Comparison of ENCODE assay signal across 1 cellular context in the genomic region with DNA sequence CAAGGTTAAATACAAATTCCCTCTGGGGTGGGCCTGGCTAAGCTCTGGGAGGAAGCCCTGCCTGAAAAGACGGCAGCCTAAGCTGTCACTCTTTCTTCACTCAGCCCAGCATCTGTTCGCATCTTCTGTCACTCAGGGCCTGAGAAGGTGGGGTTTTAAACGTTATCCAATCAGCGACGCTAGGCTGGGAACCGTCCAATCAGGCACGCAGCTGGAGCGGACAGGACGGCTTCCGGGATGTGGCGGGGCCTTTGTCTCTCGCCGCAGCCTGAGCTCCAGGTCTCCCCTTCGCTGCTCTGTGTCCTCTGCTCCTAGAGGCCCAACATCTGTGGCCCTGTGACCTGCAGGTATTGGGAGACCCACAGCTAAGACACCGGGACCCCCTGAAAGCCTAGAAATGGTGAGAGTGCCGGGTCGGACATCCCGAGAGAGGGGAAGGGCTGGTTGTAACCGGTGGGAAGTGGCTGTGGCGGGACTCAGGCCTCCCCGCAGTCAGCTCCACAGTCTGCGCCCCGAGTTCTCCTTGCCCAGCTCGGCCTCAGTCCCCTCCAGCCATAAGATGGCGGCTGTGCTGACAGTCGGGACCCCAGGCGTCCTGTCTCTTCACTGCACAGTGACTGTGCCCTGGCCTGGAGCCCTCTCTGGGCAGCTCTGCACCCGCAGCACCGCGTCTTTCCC.
A peak's percentile ranks its signal among the peaks of the same experiment; 100 is the strongest.
TF ChIP-seq lines count a peak whose summit lies in the region.

A gene (plus strand): TSS at position 254 of the 678 bp plus-strand sequence. CDS start 144 bp downstream, at position 398.

TF ChIP-seq in HepG2, 621 proteins besides CTCF, POLR2A, EP300 and RAD21 (continued from another document and continues in another):
- TF ChIP-seq, protein P1, sequence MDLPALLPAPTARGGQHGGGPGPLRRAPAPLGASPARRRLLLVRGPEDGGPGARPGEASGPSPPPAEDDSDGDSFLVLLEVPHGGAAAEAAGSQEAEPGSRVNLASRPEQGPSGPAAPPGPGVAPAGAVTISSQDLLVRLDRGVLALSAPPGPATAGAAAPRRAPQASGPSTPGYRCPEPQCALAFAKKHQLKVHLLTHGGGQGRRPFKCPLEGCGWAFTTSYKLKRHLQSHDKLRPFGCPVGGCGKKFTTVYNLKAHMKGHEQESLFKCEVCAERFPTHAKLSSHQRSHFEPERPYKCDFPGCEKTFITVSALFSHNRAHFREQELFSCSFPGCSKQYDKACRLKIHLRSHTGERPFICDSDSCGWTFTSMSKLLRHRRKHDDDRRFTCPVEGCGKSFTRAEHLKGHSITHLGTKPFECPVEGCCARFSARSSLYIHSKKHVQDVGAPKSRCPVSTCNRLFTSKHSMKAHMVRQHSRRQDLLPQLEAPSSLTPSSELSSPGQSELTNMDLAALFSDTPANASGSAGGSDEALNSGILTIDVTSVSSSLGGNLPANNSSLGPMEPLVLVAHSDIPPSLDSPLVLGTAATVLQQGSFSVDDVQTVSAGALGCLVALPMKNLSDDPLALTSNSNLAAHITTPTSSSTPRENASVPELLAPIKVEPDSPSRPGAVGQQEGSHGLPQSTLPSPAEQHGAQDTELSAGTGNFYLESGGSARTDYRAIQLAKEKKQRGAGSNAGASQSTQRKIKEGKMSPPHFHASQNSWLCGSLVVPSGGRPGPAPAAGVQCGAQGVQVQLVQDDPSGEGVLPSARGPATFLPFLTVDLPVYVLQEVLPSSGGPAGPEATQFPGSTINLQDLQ (CRISPR knock-in tag; IDR thresholded peaks at IDR 0.05): no peak
- 0 out of 2 replicates have a peak, but pooled peaks have one; percentile 36 for TF ChIP-seq BORCS8-MEF2B (CRISPR knock-in tag; IDR thresholded peaks at IDR 0.05)
- peak; percentile 83; the same call in 1 of the 2 replicates for TF ChIP-seq ZNF224 (CRISPR knock-in tag; IDR thresholded peaks at IDR 0.05)
- TF ChIP-seq ZNF274 (CRISPR knock-in tag; IDR thresholded peaks at IDR 0.05): peak; percentile 84; the same call in 1 of the 2 replicates
- peak; percentile 86; the same call in 1 of the 2 replicates for TF ChIP-seq ZNF225 (CRISPR knock-in tag; IDR thresholded peaks at IDR 0.05)
- peak; percentile 66; the same call in 1 of the 2 replicates for TF ChIP-seq KAT8 (CRISPR knock-in tag; IDR thresholded peaks at IDR 0.05)
- TF ChIP-seq SRY (CRISPR knock-in tag; IDR thresholded peaks at IDR 0.05): peak; percentile 83; the same call in 1 of the 2 replicates
- TF ChIP-seq, protein P2, sequence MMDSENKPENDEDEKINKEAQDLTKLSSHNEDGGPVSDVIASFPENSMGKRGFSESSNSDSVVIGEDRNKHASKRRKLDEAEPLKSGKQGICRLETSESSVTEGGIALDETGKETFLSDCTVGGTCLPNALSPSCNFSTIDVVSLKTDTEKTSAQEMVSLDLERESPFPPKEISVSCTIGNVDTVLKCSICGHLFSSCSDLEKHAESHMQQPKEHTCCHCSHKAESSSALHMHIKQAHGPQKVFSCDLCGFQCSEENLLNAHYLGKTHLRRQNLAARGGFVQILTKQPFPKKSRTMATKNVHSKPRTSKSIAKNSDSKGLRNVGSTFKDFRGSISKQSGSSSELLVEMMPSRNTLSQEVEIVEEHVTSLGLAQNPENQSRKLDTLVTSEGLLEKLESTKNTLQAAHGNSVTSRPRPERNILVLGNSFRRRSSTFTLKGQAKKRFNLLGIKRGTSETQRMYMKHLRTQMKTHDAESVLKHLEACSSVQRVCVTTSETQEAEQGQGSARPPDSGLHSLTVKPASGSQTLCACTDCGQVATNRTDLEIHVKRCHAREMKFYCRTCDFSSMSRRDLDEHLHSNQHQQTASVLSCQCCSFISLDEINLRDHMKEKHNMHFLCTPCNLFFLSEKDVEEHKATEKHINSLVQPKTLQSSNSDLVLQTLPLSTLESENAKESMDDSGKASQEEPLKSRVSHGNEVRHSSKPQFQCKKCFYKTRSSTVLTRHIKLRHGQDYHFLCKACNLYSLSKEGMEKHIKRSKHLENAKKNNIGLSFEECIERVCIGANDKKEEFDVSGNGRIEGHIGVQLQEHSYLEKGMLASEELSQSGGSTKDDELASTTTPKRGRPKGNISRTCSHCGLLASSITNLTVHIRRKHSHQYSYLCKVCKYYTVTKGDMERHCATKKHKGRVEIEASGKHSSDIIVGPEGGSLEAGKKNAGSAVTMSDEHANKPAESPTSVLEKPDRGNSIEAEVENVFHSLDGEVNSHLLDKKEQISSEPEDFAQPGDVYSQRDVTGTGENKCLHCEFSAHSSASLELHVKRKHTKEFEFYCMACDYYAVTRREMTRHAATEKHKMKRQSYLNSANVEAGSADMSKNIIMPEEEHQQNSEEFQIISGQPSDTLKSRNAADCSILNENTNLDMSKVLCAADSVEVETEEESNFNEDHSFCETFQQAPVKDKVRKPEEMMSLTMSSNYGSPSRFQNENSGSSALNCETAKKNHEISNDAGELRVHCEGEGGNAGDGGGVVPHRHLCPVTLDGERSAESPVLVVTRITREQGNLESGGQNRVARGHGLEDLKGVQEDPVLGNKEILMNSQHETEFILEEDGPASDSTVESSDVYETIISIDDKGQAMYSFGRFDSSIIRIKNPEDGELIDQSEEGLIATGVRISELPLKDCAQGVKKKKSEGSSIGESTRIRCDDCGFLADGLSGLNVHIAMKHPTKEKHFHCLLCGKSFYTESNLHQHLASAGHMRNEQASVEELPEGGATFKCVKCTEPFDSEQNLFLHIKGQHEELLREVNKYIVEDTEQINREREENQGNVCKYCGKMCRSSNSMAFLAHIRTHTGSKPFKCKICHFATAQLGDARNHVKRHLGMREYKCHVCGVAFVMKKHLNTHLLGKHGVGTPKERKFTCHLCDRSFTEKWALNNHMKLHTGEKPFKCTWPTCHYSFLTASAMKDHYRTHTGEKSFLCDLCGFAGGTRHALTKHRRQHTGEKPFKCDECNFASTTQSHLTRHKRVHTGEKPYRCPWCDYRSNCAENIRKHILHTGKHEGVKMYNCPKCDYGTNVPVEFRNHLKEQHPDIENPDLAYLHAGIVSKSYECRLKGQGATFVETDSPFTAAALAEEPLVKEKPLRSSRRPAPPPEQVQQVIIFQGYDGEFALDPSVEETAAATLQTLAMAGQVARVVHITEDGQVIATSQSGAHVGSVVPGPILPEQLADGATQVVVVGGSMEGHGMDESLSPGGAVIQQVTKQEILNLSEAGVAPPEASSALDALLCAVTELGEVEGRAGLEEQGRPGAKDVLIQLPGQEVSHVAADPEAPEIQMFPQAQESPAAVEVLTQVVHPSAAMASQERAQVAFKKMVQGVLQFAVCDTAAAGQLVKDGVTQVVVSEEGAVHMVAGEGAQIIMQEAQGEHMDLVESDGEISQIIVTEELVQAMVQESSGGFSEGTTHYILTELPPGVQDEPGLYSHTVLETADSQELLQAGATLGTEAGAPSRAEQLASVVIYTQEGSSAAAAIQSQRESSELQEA (CRISPR knock-in tag; IDR thresholded peaks at IDR 0.05; ENCODE audit: not compliant biosample characterization): peak; percentile 84
- TF ChIP-seq, protein P3, sequence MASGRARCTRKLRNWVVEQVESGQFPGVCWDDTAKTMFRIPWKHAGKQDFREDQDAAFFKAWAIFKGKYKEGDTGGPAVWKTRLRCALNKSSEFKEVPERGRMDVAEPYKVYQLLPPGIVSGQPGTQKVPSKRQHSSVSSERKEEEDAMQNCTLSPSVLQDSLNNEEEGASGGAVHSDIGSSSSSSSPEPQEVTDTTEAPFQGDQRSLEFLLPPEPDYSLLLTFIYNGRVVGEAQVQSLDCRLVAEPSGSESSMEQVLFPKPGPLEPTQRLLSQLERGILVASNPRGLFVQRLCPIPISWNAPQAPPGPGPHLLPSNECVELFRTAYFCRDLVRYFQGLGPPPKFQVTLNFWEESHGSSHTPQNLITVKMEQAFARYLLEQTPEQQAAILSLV (CRISPR knock-in tag; IDR thresholded peaks at IDR 0.05; ENCODE audit: borderline replicate concordance): no peak
- no peak for TF ChIP-seq GATA4 (IDR thresholded peaks at IDR 0.05; ENCODE audit: borderline replicate concordance, low read depth)
- peak; percentile 51 for TF ChIP-seq THAP11 (CRISPR knock-in tag; IDR thresholded peaks at IDR 0.05)
- peak; percentile 65; the same call in 1 of the 2 replicates for TF ChIP-seq RBFOX2 (IDR thresholded peaks at IDR 0.05; ENCODE audit: low read depth, low read length)
- TF ChIP-seq, protein P4, sequence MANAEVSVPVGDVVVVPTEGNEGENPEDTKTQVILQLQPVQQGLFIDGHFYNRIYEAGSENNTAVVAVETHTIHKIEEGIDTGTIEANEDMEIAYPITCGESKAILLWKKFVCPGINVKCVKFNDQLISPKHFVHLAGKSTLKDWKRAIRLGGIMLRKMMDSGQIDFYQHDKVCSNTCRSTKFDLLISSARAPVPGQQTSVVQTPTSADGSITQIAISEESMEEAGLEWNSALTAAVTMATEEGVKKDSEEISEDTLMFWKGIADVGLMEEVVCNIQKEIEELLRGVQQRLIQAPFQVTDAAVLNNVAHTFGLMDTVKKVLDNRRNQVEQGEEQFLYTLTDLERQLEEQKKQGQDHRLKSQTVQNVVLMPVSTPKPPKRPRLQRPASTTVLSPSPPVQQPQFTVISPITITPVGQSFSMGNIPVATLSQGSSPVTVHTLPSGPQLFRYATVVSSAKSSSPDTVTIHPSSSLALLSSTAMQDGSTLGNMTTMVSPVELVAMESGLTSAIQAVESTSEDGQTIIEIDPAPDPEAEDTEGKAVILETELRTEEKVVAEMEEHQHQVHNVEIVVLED (CRISPR knock-in tag; IDR thresholded peaks at IDR 0.05; ENCODE audit: borderline replicate concordance): 0 out of 2 replicates have a peak, but pooled peaks have one; percentile 30
- TF ChIP-seq REL (CRISPR knock-in tag; conservative IDR thresholded peaks at IDR 0.05): no peak
- no peak for TF ChIP-seq SETDB1 (CRISPR knock-in tag; IDR thresholded peaks at IDR 0.05; ENCODE audit: borderline replicate concordance)
- peak; percentile 88 for TF ChIP-seq ZMYM4 (CRISPR knock-in tag; IDR thresholded peaks at IDR 0.05)
- 0 out of 2 replicates have a peak, but pooled peaks have one; percentile 27 for TF ChIP-seq HNRNPL (IDR thresholded peaks at IDR 0.05; ENCODE audit: low read depth, low read length)
- peak; percentile 61; the same call in 1 of the 2 replicates for TF ChIP-seq ZNF547 (CRISPR knock-in tag; IDR thresholded peaks at IDR 0.05)
- TF ChIP-seq ZBTB8A (CRISPR knock-in tag; IDR thresholded peaks at IDR 0.05; ENCODE audit: borderline replicate concordance, low read depth): no peak
- peak; percentile 44 for TF ChIP-seq IKZF4 (CRISPR knock-in tag; IDR thresholded peaks at IDR 0.05; ENCODE audit: borderline replicate concordance, low read depth, not compliant biosample characterization)
- TF ChIP-seq, protein P5, sequence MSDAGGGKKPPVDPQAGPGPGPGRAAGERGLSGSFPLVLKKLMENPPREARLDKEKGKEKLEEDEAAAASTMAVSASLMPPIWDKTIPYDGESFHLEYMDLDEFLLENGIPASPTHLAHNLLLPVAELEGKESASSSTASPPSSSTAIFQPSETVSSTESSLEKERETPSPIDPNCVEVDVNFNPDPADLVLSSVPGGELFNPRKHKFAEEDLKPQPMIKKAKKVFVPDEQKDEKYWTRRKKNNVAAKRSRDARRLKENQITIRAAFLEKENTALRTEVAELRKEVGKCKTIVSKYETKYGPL (CRISPR knock-in tag; IDR thresholded peaks at IDR 0.05): no peak
- peak; percentile 64; the same call in 1 of the 2 replicates for TF ChIP-seq YEATS2 (CRISPR knock-in tag; IDR thresholded peaks at IDR 0.05; ENCODE audit: borderline replicate concordance)
- TF ChIP-seq, protein P6, sequence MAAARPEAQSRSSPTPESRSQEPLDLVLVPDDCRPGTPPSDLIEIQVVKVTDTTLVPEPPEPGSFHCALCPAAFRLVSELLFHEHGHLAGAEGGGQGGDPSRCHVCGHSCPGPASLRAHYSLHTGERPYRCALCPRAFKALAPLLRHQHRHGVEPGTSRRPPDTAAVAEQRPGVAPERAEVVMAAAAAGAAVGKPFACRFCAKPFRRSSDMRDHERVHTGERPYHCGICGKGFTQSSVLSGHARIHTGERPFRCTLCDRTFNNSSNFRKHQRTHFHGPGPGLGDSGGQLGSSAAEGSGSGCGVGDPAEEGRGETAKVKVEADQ (CRISPR knock-in tag; IDR thresholded peaks at IDR 0.05; ENCODE audit: borderline replicate concordance): peak; percentile 79; the same call in 1 of the 2 replicates
- 0 out of 2 replicates have a peak, but pooled peaks have one; percentile 10 for TF ChIP-seq REPIN1 (CRISPR knock-in tag; IDR thresholded peaks at IDR 0.05; ENCODE audit: borderline replicate concordance, low read depth)
- TF ChIP-seq, protein P7, sequence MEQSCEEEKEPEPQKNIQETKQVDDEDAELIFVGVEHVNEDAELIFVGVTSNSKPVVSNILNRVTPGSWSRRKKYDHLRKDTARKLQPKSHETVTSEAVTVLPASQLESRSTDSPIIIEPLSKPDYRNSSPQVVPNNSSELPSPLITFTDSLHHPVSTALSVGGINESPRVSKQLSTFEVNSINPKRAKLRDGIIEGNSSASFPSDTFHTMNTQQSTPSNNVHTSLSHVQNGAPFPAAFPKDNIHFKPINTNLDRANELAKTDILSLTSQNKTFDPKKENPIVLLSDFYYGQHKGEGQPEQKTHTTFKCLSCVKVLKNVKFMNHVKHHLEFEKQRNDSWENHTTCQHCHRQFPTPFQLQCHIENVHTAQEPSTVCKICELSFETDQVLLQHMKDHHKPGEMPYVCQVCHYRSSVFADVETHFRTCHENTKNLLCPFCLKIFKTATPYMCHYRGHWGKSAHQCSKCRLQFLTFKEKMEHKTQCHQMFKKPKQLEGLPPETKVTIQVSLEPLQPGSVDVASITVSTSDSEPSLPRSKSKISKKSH (CRISPR knock-in tag; IDR thresholded peaks at IDR 0.05; ENCODE audit: borderline replicate concordance): peak; percentile 86
- TF ChIP-seq POLR2G (IDR thresholded peaks at IDR 0.05; ENCODE audit: low read depth, low read length): peak; percentile 86
- peak; percentile 49; the same call in 1 of the 2 replicates for TF ChIP-seq ZSCAN31 (CRISPR knock-in tag; IDR thresholded peaks at IDR 0.05; ENCODE audit: low read depth)
- no peak for TF ChIP-seq ZBTB42 (CRISPR knock-in tag; IDR thresholded peaks at IDR 0.05)
